30 cellular contexts compared by ENCODE assay signal in genomic region chr7:33477719-33478480, GRCh38.
"Had no signal": no experiment of that assay in that cellular context is flagged by ENCODE, and none has a peak within 500 bp of the region (broad histone marks: within the 10 kb centered on the region; RNA-seq: fewer than 3 reads in every experiment).

No MANE protein-coding gene starts in this region.

- H3K27ac Mint-ChIP-seq: activated CD4-positive, alpha-beta memory T cell treated with anti-CD3 and anti-CD28 coated beads for 36 hours; activated CD4-positive, alpha-beta T cell treated with anti-CD3 and anti-CD28 coated beads for 36 hours; activated CD4-positive, alpha-beta T cell treated with anti-CD3 and anti-CD28 coated beads, Interleukin-2, amount 10 ng/mL, durations not matched to agents 24 days and 14 days; activated CD8-positive, alpha-beta memory T cell treated with anti-CD3 and anti-CD28 coated beads, Interleukin-2, amount 10 ng/mL, durations not matched to agents 7 days and 5 days; activated CD8-positive, alpha-beta T cell treated with anti-CD3 and anti-CD28 coated beads, Interleukin-2, amount 10 ng/mL, durations not matched to agents 7 days and 5 days; activated naive CD4-positive, alpha-beta T cell treated with anti-CD3 and anti-CD28 coated beads for 36 hours; activated naive CD4-positive, alpha-beta T cell treated with anti-CD3 and anti-CD28 coated beads, Interleukin-2, amount 50 U/mL, for 24 hours; activated naive CD8-positive, alpha-beta T cell treated with anti-CD3 and anti-CD28 coated beads for 36 hours; activated naive CD8-positive, alpha-beta T cell treated with anti-CD3 and anti-CD28 coated beads, Interleukin-2, amount 50 U/mL, for 24 hours; activated T-helper 1 cell treated with anti-CD3 and anti-CD28 coated beads, Interleukin-12 subunit alpha, Interleukin-12 subunit beta, Interleukin-2, Interleukin-4 antibody, amounts not matched to agents 30 ng/mL and 10 ng/mL and 1 ng/mL, durations not matched to agents 14 hours and 24 hours and 36 hours; activated T-helper 2 cell treated with anti-CD3 and anti-CD28 coated beads, Interferon-gamma antibody, Interleukin-2, Interleukin-4, amounts not matched to agents 10 μg/mL and 5 μg/mL and 100 μg/mL, durations not matched to agents 14 hours and 24 hours and 36 hours had no signal

- H3K9me3 Mint-ChIP-seq: activated T-helper 2 cell treated with anti-CD3 and anti-CD28 coated beads, Interferon-gamma antibody, Interleukin-2, Interleukin-4, amounts not matched to agents 10 μg/mL and 5 μg/mL and 100 μg/mL, durations not matched to agents 14 hours and 24 hours and 36 hours had no signal

- H3K4me3 Mint-ChIP-seq: activated CD4-positive, alpha-beta memory T cell treated with anti-CD3 and anti-CD28 coated beads for 36 hours; activated CD4-positive, alpha-beta T cell treated with anti-CD3 and anti-CD28 coated beads for 36 hours; activated CD4-positive, alpha-beta T cell treated with anti-CD3 and anti-CD28 coated beads, Interleukin-2, amount 10 ng/mL, durations not matched to agents 24 days and 14 days; activated CD8-positive, alpha-beta memory T cell treated with anti-CD3 and anti-CD28 coated beads, Interleukin-2, amount 10 ng/mL, durations not matched to agents 7 days and 5 days; activated CD8-positive, alpha-beta T cell treated with anti-CD3 and anti-CD28 coated beads, Interleukin-2, amount 10 ng/mL, durations not matched to agents 7 days and 5 days; activated naive CD4-positive, alpha-beta T cell treated with anti-CD3 and anti-CD28 coated beads for 36 hours; activated naive CD4-positive, alpha-beta T cell treated with anti-CD3 and anti-CD28 coated beads, Interleukin-2, amount 50 U/mL, for 24 hours; activated naive CD8-positive, alpha-beta T cell treated with anti-CD3 and anti-CD28 coated beads for 36 hours; activated naive CD8-positive, alpha-beta T cell treated with anti-CD3 and anti-CD28 coated beads, Interleukin-2, amount 50 U/mL, for 24 hours; activated T-helper 1 cell treated with anti-CD3 and anti-CD28 coated beads, Interleukin-12 subunit alpha, Interleukin-12 subunit beta, Interleukin-2, Interleukin-4 antibody, amounts not matched to agents 30 ng/mL and 10 ng/mL and 1 ng/mL, durations not matched to agents 14 hours and 24 hours and 36 hours had no signal

- H3K4me1 ChIP-seq: adrenal gland, body of pancreas, esophagus squamous epithelium, gastroesophageal sphincter had no signal

- ATAC-seq: activated CD4-positive, alpha-beta T cell treated with anti-CD3 and anti-CD28 coated beads for 36 hours; activated CD8-positive, alpha-beta memory T cell treated with anti-CD3 and anti-CD28 coated beads, Interleukin-2, amount 10 ng/mL, durations not matched to agents 7 days and 5 days; activated CD8-positive, alpha-beta T cell treated with anti-CD3 and anti-CD28 coated beads, Interleukin-2, amount 10 ng/mL, durations not matched to agents 7 days and 5 days; activated naive CD8-positive, alpha-beta T cell treated with anti-CD3 and anti-CD28 coated beads, Interleukin-2, amount 50 U/mL, for 24 hours; body of pancreas; gastroesophageal sphincter had no signal

- H3K4me3 ChIP-seq: adrenal gland, body of pancreas, esophagus squamous epithelium, gastroesophageal sphincter had no signal

- DNase-seq: activated CD4-positive, alpha-beta memory T cell treated with anti-CD3 and anti-CD28 coated beads for 36 hours; activated CD4-positive, alpha-beta T cell treated with anti-CD3 and anti-CD28 coated beads for 36 hours; activated CD4-positive, alpha-beta T cell treated with anti-CD3 and anti-CD28 coated beads, Interleukin-2, amount 10 ng/mL, durations not matched to agents 24 days and 14 days; activated CD4-positive, CD25-positive, alpha-beta regulatory T cell; activated CD4-positive, CD25-positive, alpha-beta regulatory T cell treated with anti-CD3 and anti-CD28 coated beads, Interleukin-2, amount 50 U/mL, for 72 hours; activated CD8-positive, alpha-beta memory T cell treated with anti-CD3 and anti-CD28 coated beads, Interleukin-2, amount 10 ng/mL, durations not matched to agents 7 days and 5 days; activated CD8-positive, alpha-beta memory T cell treated with anti-CD3 and anti-CD28 coated beads, Interleukin-2, amount 50 U/mL, for 4 hours; activated CD8-positive, alpha-beta T cell treated with anti-CD3 and anti-CD28 coated beads, Interleukin-2, amount 10 ng/mL, durations not matched to agents 7 days and 5 days; activated effector memory CD4-positive, alpha-beta T cell treated with anti-CD3 and anti-CD28 coated beads, Interleukin-2, amount 50 U/mL, for 16 hours; activated naive CD4-positive, alpha-beta T cell treated with anti-CD3 and anti-CD28 coated beads for 36 hours; activated naive CD8-positive, alpha-beta T cell treated with anti-CD3 and anti-CD28 coated beads for 36 hours; activated naive CD8-positive, alpha-beta T cell treated with anti-CD3 and anti-CD28 coated beads, Interleukin-2, amount 50 U/mL, for 24 hours; activated T-cell treated with anti-CD3 and anti-CD28 coated beads, Interleukin-2, amount 50 U/mL, for 1 hour; activated T-cell treated with anti-CD3 and anti-CD28 coated beads, Interleukin-2, amount 50 U/mL, for 48 hours; adrenal gland; amygdala; aorta; body of pancreas; caudate nucleus; cortex of kidney; dermis blood vessel endothelial cell; effector CD4-positive, alpha-beta T cell; esophagus squamous epithelium; foreskin melanocyte; T-helper 2 cell had no signal

- H3K36me3 Mint-ChIP-seq: activated CD8-positive, alpha-beta memory T cell treated with anti-CD3 and anti-CD28 coated beads, Interleukin-2, amount 10 ng/mL, durations not matched to agents 7 days and 5 days had no signal

- H3K9me3 ChIP-seq: adrenal gland, body of pancreas, esophagus squamous epithelium, gastroesophageal sphincter had no signal

- H3K36me3 ChIP-seq: adrenal gland, esophagus squamous epithelium, gastroesophageal sphincter had no signal

- H3K27ac ChIP-seq: adrenal gland, body of pancreas, epithelial cell of prostate, esophagus squamous epithelium, gastroesophageal sphincter had no signal

- H3K27me3 ChIP-seq: adrenal gland, body of pancreas, esophagus squamous epithelium, gastroesophageal sphincter had no signal

- H3K27me3 Mint-ChIP-seq: activated CD4-positive, alpha-beta memory T cell treated with anti-CD3 and anti-CD28 coated beads for 36 hours; activated CD4-positive, alpha-beta T cell treated with anti-CD3 and anti-CD28 coated beads for 36 hours; activated CD4-positive, alpha-beta T cell treated with anti-CD3 and anti-CD28 coated beads, Interleukin-2, amount 10 ng/mL, durations not matched to agents 24 days and 14 days; activated CD8-positive, alpha-beta memory T cell treated with anti-CD3 and anti-CD28 coated beads, Interleukin-2, amount 10 ng/mL, durations not matched to agents 7 days and 5 days; activated naive CD4-positive, alpha-beta T cell treated with anti-CD3 and anti-CD28 coated beads, Interleukin-2, amount 50 U/mL, for 24 hours; activated naive CD8-positive, alpha-beta T cell treated with anti-CD3 and anti-CD28 coated beads for 36 hours; activated naive CD8-positive, alpha-beta T cell treated with anti-CD3 and anti-CD28 coated beads, Interleukin-2, amount 50 U/mL, for 24 hours had no signal

- H3K4me1 Mint-ChIP-seq: activated CD4-positive, alpha-beta T cell treated with anti-CD3 and anti-CD28 coated beads for 36 hours; activated CD4-positive, alpha-beta T cell treated with anti-CD3 and anti-CD28 coated beads, Interleukin-2, amount 10 ng/mL, durations not matched to agents 24 days and 14 days; activated CD8-positive, alpha-beta memory T cell treated with anti-CD3 and anti-CD28 coated beads, Interleukin-2, amount 10 ng/mL, durations not matched to agents 7 days and 5 days; activated naive CD4-positive, alpha-beta T cell treated with anti-CD3 and anti-CD28 coated beads, Interleukin-2, amount 50 U/mL, for 24 hours; activated naive CD8-positive, alpha-beta T cell treated with anti-CD3 and anti-CD28 coated beads for 36 hours; activated naive CD8-positive, alpha-beta T cell treated with anti-CD3 and anti-CD28 coated beads, Interleukin-2, amount 50 U/mL, for 24 hours had no signal
